ENCODE assay signal across 8 cellular contexts in genomic region chr17:2059125-2059836, GRCh38. TPM values are rescaled to one million over a fixed set of nuclear protein-coding genes. Genes with fewer than 3 reads are reported as not detected.
A peak's percentile ranks its signal among the peaks of the same experiment; 100 is the strongest.
DNase-seq lines count a peak whose midpoint lies in the region; ATAC-seq and TF ChIP-seq lines count a peak whose summit lies in the region.

No MANE protein-coding gene starts in this region.

- 44% methylated on average over 9 of the region's 36 CpGs; no CpG with 5 or more reads in 1 of the 2 experiments for WGBS in IMR-90 (ENCODE audit: extremely low coverage in 2 of 2, insufficient read length in 1 of 2), 2 experiments

- peak overlapping the region in 1 of 2 experiments; percentile 43; a peak in 2 of 4 replicates for H4K8ac ChIP-seq in IMR-90 (ENCODE audit: low read depth in 2 of 2, low read length in 2 of 2)

- H3K4me1 Mint-ChIP-seq in naive thymus-derived CD4-positive, alpha-beta T cell: peaks cover 0 to 47% (median 10%) of the 10 kb centered on the region in 7 donors

- peak overlapping the region; percentile 54; the same call in 1 of the 2 replicates for H4K5ac ChIP-seq in IMR-90 (ENCODE audit: low read depth, low read length)

- H4K20me1 ChIP-seq in IMR-90 (ENCODE audit: insufficient read depth, low read length): peaks cover 24% of the 10 kb centered on the region

- H3K14ac ChIP-seq in IMR-90 (replicated peaks; ENCODE audit: low read depth, low read length): peak overlapping the region; percentile 6

- H2AK5ac ChIP-seq in IMR-90 (ENCODE audit: low read depth, low read length): peak overlapping the region; percentile 73; the same call in 1 of the 2 replicates

- H2BK15ac ChIP-seq in IMR-90 (ENCODE audit: low read depth, low read length): no peak overlapping the region

- peaks cover 50% of the 10 kb centered on the region for H3K4me1 ChIP-seq in IMR-90 (ENCODE audit: control insufficient read depth, insufficient read depth, low read length)
- H3K4me1 ChIP-seq in naive thymus-derived CD4-positive, alpha-beta T cell (ENCODE audit: control insufficient read depth in 2 of 2, insufficient read depth in 2 of 2, low read length in 2 of 2): peaks cover 10 to 19% of the 10 kb centered on the region in 2 donors

- TF ChIP-seq CTCF in BJ (IDR thresholded peaks at IDR 0.05; ENCODE audit: insufficient read depth, low read depth, low read length) (no peak), IMR-90 (conservative IDR thresholded peaks at IDR 0.05; ENCODE audit: low read depth, low read length) (no peak)

- intact Hi-C loops in IMR-90 (cut with micrococcal nuclease): no loop called here
- intact Hi-C loops in naive thymus-derived CD4-positive, alpha-beta T cell (cut with micrococcal nuclease): no loop called here

- H3K56ac ChIP-seq in IMR-90 (ENCODE audit: extremely low read depth, insufficient read depth, low read length): no peak overlapping the region

- ATAC-seq in IMR-90 (ENCODE audit: low read depth): no peak
- no peak for ATAC-seq in naive thymus-derived CD4-positive, alpha-beta T cell

- peak overlapping the region; percentile 46 for H3K4ac ChIP-seq in IMR-90 (ENCODE audit: low read depth, low read length)

- peak overlapping the region; percentile 65 for H2BK120ac ChIP-seq in IMR-90 (ENCODE audit: low read depth, low read length)

- in situ Hi-C loops in IMR-90 (cut with MboI; ENCODE audit: low sequenced_read_pairs): no loop called here

- H3K27ac Mint-ChIP-seq in naive thymus-derived CD4-positive, alpha-beta T cell: peak overlapping the region in 3 of 9 donors; percentile 34 to 85 (median 52)

- H3K27ac ChIP-seq in IMR-90 (ENCODE audit: insufficient read depth, low read length): peak overlapping the region; percentile 51
- H3K27ac ChIP-seq in caudate nucleus (ENCODE audit: low read depth, low read length): peak overlapping the region; percentile 67
- H3K27ac ChIP-seq in naive thymus-derived CD4-positive, alpha-beta T cell (ENCODE audit: low read depth, low read length): no peak overlapping the region

- H3K9me1 ChIP-seq in IMR-90 (ENCODE audit: insufficient read depth, low read length): peaks cover 7% of the 10 kb centered on the region; the same call in 1 of the 2 replicates

- H3K36me3 ChIP-seq in BJ (ENCODE audit: control insufficient read depth, insufficient read depth, low read length) (peaks cover 42% of the 10 kb centered on the region), IMR-90 (ENCODE audit: control insufficient read depth, insufficient read depth, low read length) (peaks cover 52% of the 10 kb centered on the region)
- H3K36me3 ChIP-seq in naive thymus-derived CD4-positive, alpha-beta T cell (ENCODE audit: control insufficient read depth in 2 of 3, insufficient read depth in 3 of 3, low read length in 3 of 3): peaks cover 0 to 40% (median 0%) of the 10 kb centered on the region in 3 experiments

- peak overlapping the region; percentile 67 for H2BK5ac ChIP-seq in IMR-90 (ENCODE audit: low read depth, low read length, poor library complexity, severe bottlenecking)

- H3K9me3 Mint-ChIP-seq in naive thymus-derived CD4-positive, alpha-beta T cell: no peaks in the 10 kb centered on the region

- H3K36me3 Mint-ChIP-seq in naive thymus-derived CD4-positive, alpha-beta T cell: peaks cover 5 to 38% (median 31%) of the 10 kb centered on the region in 5 donors

- H2AFZ ChIP-seq in IMR-90 (replicated peaks; ENCODE audit: low read length, poor library complexity): peak overlapping the region; percentile 61

- dilution Hi-C loops in IMR-90 (cut with HindIII; ENCODE audit: low sequenced_read_pairs, unreplicated experiment): no loop called here

- peak overlapping the region; percentile 88; the same call in 1 of the 2 replicates for H3K23ac ChIP-seq in IMR-90 (ENCODE audit: low read depth, low read length)

- H2BK20ac ChIP-seq in IMR-90 (ENCODE audit: low read depth, low read length): no peak overlapping the region

- H3K79me1 ChIP-seq in IMR-90 (ENCODE audit: low read depth in 1 of 2, low read length in 2 of 2): peaks cover 13 to 59% of the 10 kb centered on the region in 2 experiments

- H3K4me3 Mint-ChIP-seq in naive thymus-derived CD4-positive, alpha-beta T cell: peak overlapping the region in 6 of 10 donors; percentile 10 to 81 (median 40)

- no peak overlapping the region for H3K18ac ChIP-seq in IMR-90 (ENCODE audit: low read depth, low read length)

- H3K9me3 ChIP-seq in IMR-90 (ENCODE audit: control insufficient read depth, insufficient read depth, low read length): no peaks in the 10 kb centered on the region
- H3K9me3 ChIP-seq in naive thymus-derived CD4-positive, alpha-beta T cell (ENCODE audit: control insufficient read depth in 2 of 3, low read length in 3 of 3): no peaks in the 10 kb centered on the region

- no peak for DNase-seq in BJ (ENCODE audit: low read depth)
- no peak for DNase-seq in IMR-90
- DNase-seq in caudate nucleus (lab: John Stamatoyannopoulos, UW): no peak
- no peak for DNase-seq in naive thymus-derived CD4-positive, alpha-beta T cell
- no peak for DNase-seq in kidney tubule cell (ENCODE audit: low spot score)
- DNase-seq in NCI-H774 (lab: John Stamatoyannopoulos, UW): no peak
- no peak for DNase-seq in NCI-H510A (lab: John Stamatoyannopoulos, UW)
- no peak for DNase-seq in DMS53 treated with DMSO at 0.1 percent for 48 hours (lab: John Stamatoyannopoulos, UW; ENCODE audit: unreplicated experiment)

- peak overlapping the region; percentile 90 for H2AK9ac ChIP-seq in IMR-90 (replicated peaks; ENCODE audit: low read depth, low read length, poor library complexity)

- no peaks in the 10 kb centered on the region for H3K27me3 ChIP-seq in BJ (ENCODE audit: control insufficient read depth, insufficient read depth, low read length)
- no peaks in the 10 kb centered on the region for H3K27me3 ChIP-seq in IMR-90 (ENCODE audit: control insufficient read depth, insufficient read depth, low read length)
- no peaks in the 10 kb centered on the region for H3K27me3 ChIP-seq in naive thymus-derived CD4-positive, alpha-beta T cell (ENCODE audit: control insufficient read depth in 2 of 2, insufficient read depth in 2 of 2, low read length in 2 of 2)

- no TSS peak for BruUV-seq in IMR-90 (replicated peaks; lab: Mats Ljungman, UMichigan)

- H3K4me2 ChIP-seq in IMR-90 (ENCODE audit: low read depth, low read length): no peak overlapping the region; the same call in 1 of the 2 replicates

- CTCF ChIA-PET in BJ (lab: Yijun Ruan, JAX): interaction anchor here (0.7 to 9.7 kb wide), 21 partner anchors 9 to 222 kb away, joined by 3 to 310 read pairs (median 5); no protein-coding TSS in a partner anchor
- CTCF ChIA-PET in IMR-90 (lab: Yijun Ruan, JAX): interaction anchor here (0.6 to 6.3 kb wide), 7 partner anchors 8 to 222 kb away, joined by 3 to 57 read pairs (median 4); no protein-coding TSS in a partner anchor
- CTCF ChIA-PET in naive thymus-derived CD4-positive, alpha-beta T cell (lab: Charles Lee): interaction anchor here (3.6 to 4.4 kb wide), 2 partner anchors 185 to 224 kb away, joined by 19 to 31 read pairs; no protein-coding TSS in a partner anchor

- TF ChIP-seq POLR2A in IMR-90 (IDR thresholded peaks at IDR 0.05; ENCODE audit: low read depth, low read length): no peak

- POLR2A ChIA-PET in BJ (lab: Charles Lee): interaction anchor here (0.6 to 1.2 kb wide), 3 partner anchors 144 to 193 kb away, joined by 3 to 8 read pairs (median 6); no protein-coding TSS in a partner anchor
- POLR2A ChIA-PET in IMR-90 (lab: Charles Lee; ENCODE audit: unreplicated experiment): interaction anchor here (0.9 kb wide), 1 partner anchor 185 kb away, joined by 3 read pairs; no protein-coding TSS in a partner anchor
- POLR2A ChIA-PET in naive thymus-derived CD4-positive, alpha-beta T cell (lab: Charles Lee): interaction anchor here (2.1 kb wide), 1 partner anchor 208 kb away, joined by 7 read pairs; no protein-coding TSS in a partner anchor

- no peak for TF ChIP-seq RAD21 in IMR-90 (IDR thresholded peaks at IDR 0.05; ENCODE audit: low read length)

- H3K9ac ChIP-seq in IMR-90 (ENCODE audit: low read depth, low read length): peak overlapping the region; percentile 40; the same call in 1 of the 2 replicates

- H4K91ac ChIP-seq in IMR-90 (ENCODE audit: insufficient read depth, low read depth, low read length): peak overlapping the region; percentile 71

- H3K27me3 Mint-ChIP-seq in naive thymus-derived CD4-positive, alpha-beta T cell: peaks cover 0 to 10% (median 5%) of the 10 kb centered on the region in 5 donors

- H3K4me3 ChIP-seq in BJ (ENCODE audit: low read depth, low read length): peak overlapping the region; percentile 79
- H3K4me3 ChIP-seq in IMR-90 (ENCODE audit: insufficient read depth, low read depth, low read length): no peak overlapping the region
- no peak overlapping the region for H3K4me3 ChIP-seq in naive thymus-derived CD4-positive, alpha-beta T cell (ENCODE audit: low read length)

RNA-seq across cellular contexts. Expression of gene HIC1, which starts 4.4 kb away (rescaled TPM):
- polyA plus RNA-seq in BJ (2011; rRNA removed): 14.8 and 15.1 TPM in 2 replicates
- polyA minus RNA-seq in BJ (2011; rRNA and poly(A)+ RNA removed): 10.3 and 11.1 TPM in 2 replicates
- total RNA-seq in IMR-90 (2012; rRNA removed): 10.0 and 10.4 TPM in 2 replicates
- polyA plus RNA-seq in IMR-90 (2012; rRNA removed): 23.0 and 30.9 TPM in 2 replicates
- 17.8 and 60.2 TPM in 2 replicates for polyA plus RNA-seq in IMR-90 (2012; cell fraction: cytosol; rRNA removed)
- 69.0 and 122 TPM in 2 replicates for polyA plus RNA-seq in IMR-90 (2012; cell fraction: nucleus; rRNA removed; ENCODE audit: low replicate concordance)
- total RNA-seq in naive thymus-derived CD4-positive, alpha-beta T cell: 100 to 1,000 TPM in 1 of 5 experiments, 1 to 10 TPM in 4; 1.4 to 128 (median 6.3) TPM
- under 1 TPM; 0.56 to 0.83 TPM for polyA plus RNA-seq in naive thymus-derived CD4-positive, alpha-beta T cell

RNA-seq across cellular contexts. Expression of gene OVCA2, which starts 17.5 kb away (rescaled TPM):
- 42.0 and 56.7 TPM in 2 replicates for polyA plus RNA-seq in BJ (2011; rRNA removed)
- polyA minus RNA-seq in BJ (2011; rRNA and poly(A)+ RNA removed): 12.0 and 19.1 TPM in 2 replicates
- 38.7 and 42.2 TPM in 2 replicates for total RNA-seq in IMR-90 (2012; rRNA removed)
- polyA plus RNA-seq in IMR-90 (2012; rRNA removed): 46.9 and 52.6 TPM in 2 replicates
- 40.4 and 50.0 TPM in 2 replicates for polyA plus RNA-seq in IMR-90 (2012; cell fraction: cytosol; rRNA removed)
- 23.2 and 26.2 TPM in 2 replicates for polyA plus RNA-seq in IMR-90 (2012; cell fraction: nucleus; rRNA removed; ENCODE audit: low replicate concordance)
- total RNA-seq in naive thymus-derived CD4-positive, alpha-beta T cell: 10 to 100 TPM; 24.5 to 37.9 (median 31.8) TPM
- polyA plus RNA-seq in naive thymus-derived CD4-positive, alpha-beta T cell: 10 to 100 TPM; 52.7 to 65.5 TPM

RNA-seq across cellular contexts. Expression of gene DPH1, which starts 29.3 kb away (rescaled TPM):
- polyA plus RNA-seq in BJ (2011; rRNA removed) (36.1 and 54.6 TPM in 2 replicates), IMR-90 (2012; rRNA removed) (49.9 and 51.9 TPM in 2 replicates)
- polyA minus RNA-seq in BJ (2011; rRNA and poly(A)+ RNA removed): 41.5 and 59.5 TPM in 2 replicates
- 20.6 and 24.4 TPM in 2 replicates for total RNA-seq in IMR-90 (2012; rRNA removed)
- 31.8 and 38.7 TPM in 2 replicates for polyA plus RNA-seq in IMR-90 (2012; cell fraction: cytosol; rRNA removed)
- polyA plus RNA-seq in IMR-90 (2012; cell fraction: nucleus; rRNA removed; ENCODE audit: low replicate concordance): 153 and 299 TPM in 2 replicates
- total RNA-seq in naive thymus-derived CD4-positive, alpha-beta T cell: 100 to 1,000 TPM in 1 of 5 experiments, 10 to 100 TPM in 4; 47.3 to 124 (median 97.6) TPM
- polyA plus RNA-seq in naive thymus-derived CD4-positive, alpha-beta T cell: 10 to 100 TPM; 32.9 to 51.3 TPM

RNA-seq across cellular contexts. Expression of gene RTN4RL1, which starts 34.1 kb away (rescaled TPM):
- polyA plus RNA-seq in BJ (2011; rRNA removed): 0.16 and 0.32 TPM in 2 replicates
- 0.05 TPM in 2 replicates for polyA minus RNA-seq in BJ (2011; rRNA and poly(A)+ RNA removed)
- total RNA-seq in IMR-90 (2012; rRNA removed): under 0.01 TPM in 2 replicates
- polyA plus RNA-seq in IMR-90 (2012; rRNA removed): 0.03 and 0.04 TPM in 2 replicates
- polyA plus RNA-seq in IMR-90 (2012; cell fraction: cytosol; rRNA removed): 0.07 TPM in 1 of 2 replicates, not detected in the other
- polyA plus RNA-seq in IMR-90 (2012; cell fraction: nucleus; rRNA removed; ENCODE audit: low replicate concordance): 0.03 TPM in 1 of 2 replicates, not detected in the other
- total RNA-seq in naive thymus-derived CD4-positive, alpha-beta T cell: 1 to 10 TPM in 1 of 5 experiments, under 1 TPM in 2, not detected in 2; 0.19 to 1.5 (median 0.49) TPM
- polyA plus RNA-seq in naive thymus-derived CD4-positive, alpha-beta T cell: under 1 TPM; 0.21 to 0.58 TPM
